8 cellular contexts compared by ENCODE assay signal in genomic region chr18:9147440-9148238, GRCh38. TPM values are rescaled to one million over a fixed set of nuclear protein-coding genes. Genes with fewer than 3 reads are reported as not detected.
A peak's percentile ranks its signal among the peaks of the same experiment; 100 is the strongest.
DNase-seq lines count a peak whose midpoint lies in the region; ATAC-seq and TF ChIP-seq lines count a peak whose summit lies in the region.

No MANE protein-coding gene starts in this region.

- H3K27me3 Mint-ChIP-seq in central memory CD8-positive, alpha-beta T cell: no peaks in the 10 kb centered on the region

- intact Hi-C loops in left colon (cut with DNase I, micrococcal nuclease): loop anchor here (5.0 to 10.0 kb wide), 2 partner anchors 73 to 75 kb away; no protein-coding TSS in a partner anchor
- intact Hi-C loops in testis (cut with DNase I; ENCODE audit: low total_unique reads): no loop called here

- no peak overlapping the region for H3K4me3 Mint-ChIP-seq in central memory CD8-positive, alpha-beta T cell

- H3K36me3 ChIP-seq in testis (ENCODE audit: low read depth, missing control alignments): no peaks in the 10 kb centered on the region

- peaks cover 64% of the 10 kb centered on the region for H3K4me1 Mint-ChIP-seq in central memory CD8-positive, alpha-beta T cell

- no peak for TF ChIP-seq POLR2A in testis (IDR thresholded peaks at IDR 0.05)

- no peak overlapping the region for H3K27ac Mint-ChIP-seq in central memory CD8-positive, alpha-beta T cell (ENCODE audit: low read depth)

- DNase-seq in DMS 273 treated with DMSO at 0.1 percent for 48 hours (lab: John Stamatoyannopoulos, UW): peak; percentile 31
- peak; percentile 75 for DNase-seq in KBM-7
- DNase-seq in RWPE1 (ENCODE audit: low spot score): peak; percentile 59
- DNase-seq in central memory CD8-positive, alpha-beta T cell (ENCODE audit: low spot score in 2 of 2): peak in 1 of 2 donors; percentile 25
- no peak for DNase-seq in left colon
- DNase-seq in testis: peak; percentile 39
- no peak for DNase-seq in NK-92 treated with Interleukin-12 subunit alpha and Interleukin-12 subunit beta, amount 100 ng/mL, for 24 hours (lab: John Stamatoyannopoulos, UW)

- in situ Hi-C loops in KBM-7 (cut with MboI; ENCODE audit: low pct_unique_long_range_greater_than_20kb, low sequenced_read_pairs): no loop called here

- WGBS in testis, 2 donors: 22 to 55% methylated on average over 1 of the region's 1 CpG

- H3K9me3 Mint-ChIP-seq in central memory CD8-positive, alpha-beta T cell: no peaks in the 10 kb centered on the region

- CTCF ChIA-PET in RWPE1 (lab: Yijun Ruan, JAX): interaction anchor here (0.5 to 1.8 kb wide), 7 partner anchors 8 to 453 kb away, joined by 3 to 10 read pairs (median 3); partner anchors contain the start of gene NDUFV2

- no peak overlapping the region for H3K4me3 ChIP-seq in testis

- no peaks in the 10 kb centered on the region for H3K9me3 ChIP-seq in testis

- peaks cover 4% of the 10 kb centered on the region for H3K36me3 Mint-ChIP-seq in central memory CD8-positive, alpha-beta T cell (ENCODE audit: insufficient read depth)

- peaks cover 11% of the 10 kb centered on the region for H3K4me1 ChIP-seq in testis

- POLR2A ChIA-PET in RWPE1 (lab: Yijun Ruan, JAX; ENCODE audit: low non-redundant PET): no interaction called here

- peak; percentile 54 for ATAC-seq in GM19455 (IDR thresholded peaks at IDR 0.05; ENCODE audit: unreplicated experiment)
- peak; percentile 69 for ATAC-seq in central memory CD8-positive, alpha-beta T cell (replicated peaks; ENCODE audit: extremely low read depth, poor library complexity, severe bottlenecking)
- peak; percentile 92 for ATAC-seq in left colon

- H3K27ac ChIP-seq in RWPE1 (no peak overlapping the region), testis (no peak overlapping the region)

- TF ChIP-seq CTCF in RWPE1 (conservative IDR thresholded peaks at IDR 0.05; ENCODE audit: low read depth) (peak; percentile 85), testis (IDR thresholded peaks at IDR 0.05) (peak; percentile 23 to 56 (median 39))

- H3K27me3 ChIP-seq in testis: no peaks in the 10 kb centered on the region

RNA-seq across cellular contexts. Expression of gene ANKRD12, which starts 11.1 kb away (rescaled TPM):
- 10 to 100 TPM; 44.7 to 64.3 TPM for total RNA-seq in left colon
- total RNA-seq in testis: 10 to 100 TPM; 58.5 to 59.7 TPM
- polyA plus RNA-seq in testis (ENCODE audit: insufficient read depth, low read depth, low replicate concordance): 4.5 TPM

RNA-seq across cellular contexts. Expression of gene NDUFV2, which starts 45.1 kb away (rescaled TPM):
- total RNA-seq in left colon (100 to 1,000 TPM; 167 to 191 TPM), testis (100 to 1,000 TPM; 115 to 120 TPM)
- polyA plus RNA-seq in testis (ENCODE audit: insufficient read depth, low read depth, low replicate concordance): 171 TPM

Comparison
In these comparisons a context has a peak if more than half of its experiments do, and no peak if none do; other contexts are left out.
1. DNase-seq: peak in DMS 273 treated with DMSO at 0.1 percent for 48 hours (single experiment), KBM-7 (single experiment), RWPE1 (single experiment) and testis (single experiment); none in left colon (0 of 2) and NK-92 treated with Interleukin-12 subunit alpha and Interleukin-12 subunit beta, amount 100 ng/mL, for 24 hours (single experiment).
2. Peak in every context shown above with its lines, with median percentiles within 50 percentile points of each other: ATAC-seq.